In genomic region chr5:10454591-10455272, GRCh38 we compare ENCODE assay signal across 15 cellular contexts. TPM values are rescaled to one million over a fixed set of nuclear protein-coding genes. Genes with fewer than 3 reads are reported as not detected.
A peak's percentile ranks its signal among the peaks of the same experiment; 100 is the strongest.
DNase-seq lines count a peak whose midpoint lies in the region; ATAC-seq, FAIRE-seq and TF ChIP-seq lines count a peak whose summit lies in the region.
"Had no signal": no experiment of that assay in that cellular context is flagged by ENCODE, and none has a peak within 500 bp of the region (broad histone marks: within the 10 kb centered on the region; RNA-seq: fewer than 3 reads in every experiment).

No MANE protein-coding gene starts in this region.

- H3K36me3 ChIP-seq in bronchial epithelial cell (ENCODE audit: control insufficient read depth, insufficient read depth, low read length) (no peaks in the 10 kb centered on the region), prostate gland (no peaks in the 10 kb centered on the region)

- no peaks in the 10 kb centered on the region for H3K9me3 ChIP-seq in prostate gland

- no peaks in the 10 kb centered on the region for H3K4me1 ChIP-seq in prostate gland (replicated peaks)
- H3K4me1 ChIP-seq: parathyroid adenoma had no signal

- FAIRE-seq in bronchial epithelial cell (lab: Jason Lieb, UNC) = no peak
- FAIRE-seq: G401.6 had no signal

- TF ChIP-seq POLR2A in prostate gland (IDR thresholded peaks at IDR 0.05) = no peak

- no peak overlapping the region for H3K27ac ChIP-seq in prostate gland
- H3K27ac ChIP-seq: parathyroid adenoma had no signal

- 80% methylated on average over 19 of the region's 19 CpGs for WGBS in prostate gland

- ATAC-seq in HG03439 (IDR thresholded peaks at IDR 0.05; ENCODE audit: unreplicated experiment) = no peak

- intact Hi-C loops in prostate gland (cut with DNase I) = loop anchor here (5.0 to 10.0 kb wide), 2 partner anchors 98 to 310 kb away; partner anchors contain the start of gene DAP

- DNase-seq in AG10803 (ENCODE audit: low read depth) = peak; percentile 81
- DNase-seq in M059J (ENCODE audit: low read depth) = peak; percentile 84
- DNase-seq in bronchial epithelial cell (ENCODE audit: low read depth) = peak; percentile 66
- peak; percentile 11 for DNase-seq in left kidney (ENCODE audit: low read depth, low spot score)
- no peak for DNase-seq in prostate gland (ENCODE audit: low spot score)
- DNase-seq in inferior parietal cortex (ENCODE audit: extremely low spot score) = no peak
- no peak for DNase-seq in HPDE6-E6E7 (ENCODE audit: extremely low spot score)
- DNase-seq: activated CD4-positive, alpha-beta T cell treated with anti-CD3 and anti-CD28 coated beads for 1 hour; activated T-cell treated with anti-CD3 and anti-CD28 coated beads, Interleukin-2, amount 50 U/mL, for 24 hours; effector CD4-positive, alpha-beta T cell; hypothalamus; NCI-H82 had no signal

- H3K4me3 ChIP-seq in AG10803 (ENCODE audit: low read length) (peak overlapping the region; percentile 6; the same call in 1 of the 2 replicates), bronchial epithelial cell (ENCODE audit: low read depth, low read length) (no peak overlapping the region), prostate gland (no peak overlapping the region)

- no peaks in the 10 kb centered on the region for H3K27me3 ChIP-seq in bronchial epithelial cell (ENCODE audit: control insufficient read depth, insufficient read depth, low read length)
- no peaks in the 10 kb centered on the region for H3K27me3 ChIP-seq in prostate gland (replicated peaks; ENCODE audit: insufficient read depth)

- no peak for TF ChIP-seq CTCF in AG10803 (conservative IDR thresholded peaks at IDR 0.05; ENCODE audit: low read length)
- TF ChIP-seq CTCF in bronchial epithelial cell (IDR thresholded peaks at IDR 0.05; ENCODE audit: insufficient read depth, low read length, severe bottlenecking) = no peak
- TF ChIP-seq CTCF in prostate gland (IDR thresholded peaks at IDR 0.05) = no peak

RNA-seq across cellular contexts. Expression of gene ROPN1L, which starts 13.1 kb away (rescaled TPM):
- 0.30 and 3.0 TPM in 2 replicates for total RNA-seq in M059J (2014; rRNA removed; shearing (Covaris generic))
- 0.13 TPM in 1 of 2 replicates, not detected in the other for total RNA-seq in bronchial epithelial cell
- 10 to 100 TPM in 1 of 2 donors, not detected in 1; 34.9 TPM for total RNA-seq in prostate gland

Comparison
In these comparisons a context has a peak if more than half of its experiments do, and no peak if none do; other contexts are left out.
1. DNase-seq: peak in AG10803 (single experiment), M059J (single experiment), bronchial epithelial cell (single experiment) and left kidney (single experiment); none in prostate gland (single experiment), inferior parietal cortex (single experiment) and HPDE6-E6E7 (single experiment).